In genomic region chr13:97221989-97222700, GRCh38 we compare ENCODE assay signal across 8 cellular contexts. TPM values are rescaled to one million over a fixed set of nuclear protein-coding genes. Genes with fewer than 3 reads are reported as not detected.
A peak's percentile ranks its signal among the peaks of the same experiment; 100 is the strongest.
DNase-seq lines count a peak whose midpoint lies in the region; ATAC-seq and TF ChIP-seq lines count a peak whose summit lies in the region.

TSS of gene MBNL2 (plus strand) at chr13:97222333. CDS start at chr13:97276236, 53,903 bp downstream.

- H3K36me3 ChIP-seq in ascending aorta: no peaks in the 10 kb centered on the region
- H3K36me3 ChIP-seq in uterus: no peaks in the 10 kb centered on the region

- peak within 1 kb of the TSS; percentile 72 to 78 for H3K4me3 ChIP-seq in ascending aorta
- H3K4me3 ChIP-seq in right cardiac atrium (ENCODE audit: low read length): peak within 1 kb of the TSS; percentile 99
- H3K4me3 ChIP-seq in uterus: peak within 1 kb of the TSS; percentile 52 to 70

- TF ChIP-seq CTCF in ascending aorta (IDR thresholded peaks at IDR 0.05) (no peak), uterus (IDR thresholded peaks at IDR 0.05) (no peak)

- H3K27ac Mint-ChIP-seq in T-helper 2 cell treated with Interferon-gamma antibody and Interleukin-4, amounts not matched to agents 5 μg/mL and 100 μg/mL, for 36 hours: peak within 1 kb of the TSS; percentile 93

- peaks cover 5% of the 10 kb centered on the region for H3K36me3 Mint-ChIP-seq in T-helper 2 cell treated with Interferon-gamma antibody and Interleukin-4, amounts not matched to agents 5 μg/mL and 100 μg/mL, for 36 hours (ENCODE audit: low read depth)

- no peaks in the 10 kb centered on the region for H3K9me3 Mint-ChIP-seq in T-helper 2 cell treated with Interferon-gamma antibody and Interleukin-4, amounts not matched to agents 5 μg/mL and 100 μg/mL, for 36 hours

- TF ChIP-seq POLR2A in uterus (IDR thresholded peaks at IDR 0.05): peak; percentile 73 to 88

- intact Hi-C loops in ascending aorta (cut with DNase I) (loop anchor here (2.0 to 10.0 kb wide), 6 partner anchors 75 to 1167 kb away; partner anchors contain the start of gene UGGT2), right cardiac atrium (cut with DNase I) (loop anchor here in 3 of 4 donors (5.0 to 10.0 kb wide), 5 partner anchors 53 to 140 kb away; no protein-coding TSS in a partner anchor), uterus (cut with DNase I; ENCODE audit: low total_unique reads) (loop anchor here (10.0 kb wide), 1 partner anchor 123 kb away; no protein-coding TSS in a partner anchor)

- ATAC-seq in GM18498 (IDR thresholded peaks at IDR 0.05; ENCODE audit: unreplicated experiment) (peak; percentile 98), HG02885 (IDR thresholded peaks at IDR 0.05; ENCODE audit: poor library complexity, unreplicated experiment) (peak; percentile 96), right cardiac atrium (peak; percentile 97 to 98)

- H3K27me3 ChIP-seq in ascending aorta (no peaks in the 10 kb centered on the region), right cardiac atrium (ENCODE audit: control insufficient read depth, insufficient read depth) (no peaks in the 10 kb centered on the region), uterus (no peaks in the 10 kb centered on the region)

- peaks cover 0 to 12% of the 10 kb centered on the region in 2 donors for H3K4me1 ChIP-seq in ascending aorta
- peaks cover 10% of the 10 kb centered on the region for H3K4me1 ChIP-seq in right cardiac atrium (ENCODE audit: control insufficient read depth, insufficient read depth, low read length)
- no peaks in the 10 kb centered on the region for H3K4me1 ChIP-seq in uterus

- no peaks in the 10 kb centered on the region for H3K9me3 ChIP-seq in ascending aorta
- no peaks in the 10 kb centered on the region for H3K9me3 ChIP-seq in right cardiac atrium (ENCODE audit: control insufficient read depth, low read length)
- H3K9me3 ChIP-seq in uterus: no peaks in the 10 kb centered on the region

- no peaks in the 10 kb centered on the region for H3K27me3 Mint-ChIP-seq in T-helper 2 cell treated with Interferon-gamma antibody and Interleukin-4, amounts not matched to agents 5 μg/mL and 100 μg/mL, for 36 hours (ENCODE audit: low read depth)

- DNase-seq in NCI-H1694 (lab: John Stamatoyannopoulos, UW) (peak; percentile 62), ascending aorta (ENCODE audit: low spot score in 2 of 2) (peak; percentile 75 to 93), right cardiac atrium (peak; percentile 89 to 94 (median 94)), putamen (ENCODE audit: low spot score) (peak; percentile 99), uterus (peak; percentile 87 to 92)
- peak; percentile 84 for DNase-seq in T-helper 2 cell treated with Interferon-gamma antibody and Interleukin-4, amounts not matched to agents 5 μg/mL and 100 μg/mL, for 36 hours (ENCODE audit: low spot score)

- peaks cover 51% of the 10 kb centered on the region for H3K4me1 Mint-ChIP-seq in T-helper 2 cell treated with Interferon-gamma antibody and Interleukin-4, amounts not matched to agents 5 μg/mL and 100 μg/mL, for 36 hours (ENCODE audit: low read depth)

- 5% methylated on average over 15 of the region's 15 CpGs for whole genome bisulfite sequencing in right cardiac atrium

- H3K4me3 Mint-ChIP-seq in T-helper 2 cell treated with Interferon-gamma antibody and Interleukin-4, amounts not matched to agents 5 μg/mL and 100 μg/mL, for 36 hours: peak within 1 kb of the TSS; percentile 94

- H3K27ac ChIP-seq in ascending aorta (peak within 1 kb of the TSS; percentile 80 to 83), right cardiac atrium (ENCODE audit: low read length) (peak within 1 kb of the TSS; percentile 98), uterus (peak within 1 kb of the TSS; percentile 93 to 97)

RNA-seq across cellular contexts. Expression of gene MBNL2, which starts in this region (rescaled TPM):
- total RNA-seq in ascending aorta: 38.7 TPM
- 10 to 100 TPM; 71.8 to 89.6 (median 76.2) TPM for total RNA-seq in right cardiac atrium
- polyA plus RNA-seq in right cardiac atrium: 23.2 TPM
- total RNA-seq in uterus: 100 to 1,000 TPM in 1 of 4 donors, 10 to 100 TPM in 3; 50.7 to 115 (median 72.0) TPM

Comparison
In these comparisons a context has a peak if more than half of its experiments do, and no peak if none do; other contexts are left out.
1. Peak in every context shown above with its lines: DNase-seq, ATAC-seq, H3K4me3 ChIP-seq and H3K27ac ChIP-seq.